9 cellular contexts compared by ENCODE assay signal in the genomic region with DNA sequence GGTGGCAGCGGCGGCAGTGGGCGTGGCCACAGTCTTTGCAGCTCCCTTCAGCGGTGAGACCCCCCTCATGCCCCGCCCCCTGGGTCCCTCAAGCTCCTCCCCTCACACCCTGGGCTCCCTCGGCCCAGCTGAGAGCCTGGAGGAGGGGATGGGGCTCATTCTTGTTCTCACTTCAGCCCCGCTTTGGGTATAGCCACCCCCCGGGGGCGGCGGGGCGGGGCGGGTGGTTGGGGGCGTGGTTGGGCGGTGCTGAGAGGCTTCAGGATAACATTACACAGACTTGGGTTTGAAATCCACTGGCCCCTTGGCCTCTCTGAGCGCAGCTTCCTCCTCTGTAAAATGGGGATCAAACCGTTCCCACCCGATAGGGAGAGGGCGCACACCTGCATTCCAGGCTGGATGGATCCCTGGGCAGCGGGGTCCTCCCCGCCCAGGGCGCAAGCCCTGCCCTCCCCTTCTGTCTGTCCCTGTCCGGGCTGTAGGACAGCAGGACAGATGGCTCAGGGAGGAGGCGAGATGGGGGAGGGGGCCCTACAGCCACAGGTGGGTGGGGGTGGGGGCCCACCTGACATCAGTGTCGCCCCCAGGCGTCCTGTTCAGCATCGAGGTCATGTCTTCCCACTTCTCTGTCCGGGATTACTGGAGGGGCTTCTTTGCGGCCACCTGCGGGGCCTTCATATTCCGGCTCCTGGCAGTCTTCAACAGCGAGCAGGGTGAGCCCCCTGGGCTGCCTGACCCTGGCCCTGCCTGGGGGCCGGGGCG. TPM values are rescaled to one million over a fixed set of nuclear protein-coding genes. Genes with fewer than 3 reads are reported as not detected.
DNase-seq lines count a peak whose midpoint lies in the region; ATAC-seq and TF ChIP-seq lines count a peak whose summit lies in the region.
"Had no signal": no experiment of that assay in that cellular context is flagged by ENCODE, and none has a peak within 500 bp of the region (broad histone marks: within the 10 kb centered on the region; RNA-seq: fewer than 3 reads in every experiment).

No MANE protein-coding gene starts in this region.

- ATAC-seq in CD8-positive, alpha-beta T cell = peak; percentile 75
- ATAC-seq in GM21423 (IDR thresholded peaks at IDR 0.05; ENCODE audit: unreplicated experiment) = no peak

- POLR2A ChIA-PET in CD8-positive, alpha-beta T cell (lab: Charles Lee) = no interaction called here

- H3K4me1 ChIP-seq in CD8-positive, alpha-beta T cell (ENCODE audit: insufficient read depth, low read length) = peaks cover 6% of the 10 kb centered on the region
- H3K4me1 ChIP-seq in trophoblast cell (ENCODE audit: control insufficient read depth in 1 of 2, insufficient read depth in 2 of 2, low read length in 2 of 2) = peaks cover 2 to 5% of the 10 kb centered on the region in 2 experiments
- H3K4me1 ChIP-seq in colonic mucosa = no peaks in the 10 kb centered on the region

- no peaks in the 10 kb centered on the region for H3K27me3 ChIP-seq in CD8-positive, alpha-beta T cell (ENCODE audit: insufficient read depth, low read length)
- H3K27me3 ChIP-seq in trophoblast cell (ENCODE audit: insufficient read depth, low read length) (no peaks in the 10 kb centered on the region), colonic mucosa (no peaks in the 10 kb centered on the region)

- no peaks in the 10 kb centered on the region for H3K9me3 ChIP-seq in CD8-positive, alpha-beta T cell (ENCODE audit: low read length)
- H3K9me3 ChIP-seq in trophoblast cell (ENCODE audit: insufficient read depth, low read depth, low read length) (peaks cover 2% of the 10 kb centered on the region), colonic mucosa (no peaks in the 10 kb centered on the region)

- H2BK5ac ChIP-seq in trophoblast cell (ENCODE audit: low read depth, low read length, poor library complexity) = no peak overlapping the region

- H3K36me3 ChIP-seq in CD8-positive, alpha-beta T cell (ENCODE audit: insufficient read depth, low read length) = no peaks in the 10 kb centered on the region
- no peaks in the 10 kb centered on the region for H3K36me3 ChIP-seq in trophoblast cell (ENCODE audit: control insufficient read depth in 1 of 2, insufficient read depth in 2 of 2, low read length in 2 of 2)
- H3K36me3 ChIP-seq in colonic mucosa = no peaks in the 10 kb centered on the region

- H3K23ac ChIP-seq in trophoblast cell (ENCODE audit: low read length) = no peak overlapping the region

- no peak overlapping the region for H4K91ac ChIP-seq in trophoblast cell (ENCODE audit: low read depth, low read length)

- H4K8ac ChIP-seq in trophoblast cell (ENCODE audit: low read depth, low read length) = no peak overlapping the region

- H3K4me1 Mint-ChIP-seq in CD8-positive, alpha-beta T cell (ENCODE audit: low read depth) = peaks cover 2% of the 10 kb centered on the region
- no peaks in the 10 kb centered on the region for H3K4me1 Mint-ChIP-seq in type B pancreatic cell (ENCODE audit: unreplicated experiment)

- H2BK12ac ChIP-seq in trophoblast cell (ENCODE audit: low read length) = no peak overlapping the region

- peak overlapping the region; percentile 39 for H3K4me3 Mint-ChIP-seq in CD8-positive, alpha-beta T cell
- H3K4me3 Mint-ChIP-seq in type B pancreatic cell = no peak overlapping the region

- H2BK120ac ChIP-seq in trophoblast cell (ENCODE audit: insufficient read depth, low read length, poor library complexity) = no peak overlapping the region

- peak overlapping the region; percentile 64 for H3K4me2 ChIP-seq in trophoblast cell (ENCODE audit: low read length)

- no peaks in the 10 kb centered on the region for H3K79me1 ChIP-seq in trophoblast cell (ENCODE audit: low read length)

- peaks cover 23% of the 10 kb centered on the region for H3K27me3 Mint-ChIP-seq in CD8-positive, alpha-beta T cell (ENCODE audit: low read depth)
- H3K27me3 Mint-ChIP-seq in type B pancreatic cell = peaks cover 5% of the 10 kb centered on the region

- H3K14ac ChIP-seq in trophoblast cell (ENCODE audit: low read length) = no peak overlapping the region

- H3K4me3 ChIP-seq in CD8-positive, alpha-beta T cell (ENCODE audit: low read depth, low read length) = no peak overlapping the region
- no peak overlapping the region for H3K4me3 ChIP-seq in trophoblast cell (ENCODE audit: low read depth, low read length)
- H3K4me3 ChIP-seq in colonic mucosa = no peak overlapping the region

- no peaks in the 10 kb centered on the region for H3K9me3 Mint-ChIP-seq in CD8-positive, alpha-beta T cell
- H3K9me3 Mint-ChIP-seq in type B pancreatic cell = no peaks in the 10 kb centered on the region

- no peak overlapping the region for H3K27ac ChIP-seq in CD8-positive, alpha-beta T cell (ENCODE audit: low read depth, low read length)
- no peak overlapping the region for H3K27ac ChIP-seq in trophoblast cell (ENCODE audit: low read depth, low read length)
- H3K27ac ChIP-seq in colonic mucosa = no peak overlapping the region

- WGBS in trophoblast cell (ENCODE audit: extremely low coverage, insufficient coverage, insufficient read length) = no CpG with 5 or more reads among the region's 33 CpGs

- no peaks in the 10 kb centered on the region for H3K79me2 ChIP-seq in trophoblast cell (ENCODE audit: control insufficient read depth, insufficient read depth, low read length, poor library complexity)

- peak in 5 of 7 experiments; percentile 4 to 45 (median 26) for DNase-seq in CD8-positive, alpha-beta T cell
- DNase-seq in OCI-M1 (lab: John Stamatoyannopoulos, UW) (peak; percentile 51), trophoblast cell (no peak), epidermal melanocyte (ENCODE audit: insufficient read length, low spot score) (no peak), type B pancreatic cell (ENCODE audit: extremely low spot score, unreplicated experiment) (no peak), colonic mucosa (no peak)
- peak; percentile 44 for DNase-seq in effector CD8-positive, alpha-beta T cell (lab: John Stamatoyannopoulos, UW)
- DNase-seq: SHP77 treated with DMSO at 0.1 percent for 48 hours had no signal

- no peak overlapping the region for H2AFZ ChIP-seq in trophoblast cell (ENCODE audit: insufficient read depth, low read length, poor library complexity)

- CTCF ChIA-PET in CD8-positive, alpha-beta T cell (lab: Charles Lee) = no interaction called here

- no peak for TF ChIP-seq CTCF in CD8-positive, alpha-beta T cell (IDR thresholded peaks at IDR 0.05)
- TF ChIP-seq CTCF in type B pancreatic cell (conservative IDR thresholded peaks at IDR 0.05) = no peak
- TF ChIP-seq CTCF in colonic mucosa (IDR thresholded peaks at IDR 0.05) = no peak

- no peak overlapping the region for H3K4ac ChIP-seq in trophoblast cell (ENCODE audit: low read depth, low read length)

- H2AK5ac ChIP-seq in trophoblast cell (ENCODE audit: low read length) = no peak overlapping the region

- H3K27ac Mint-ChIP-seq in CD8-positive, alpha-beta T cell = no peak overlapping the region
- H3K27ac Mint-ChIP-seq in type B pancreatic cell = no peak overlapping the region

- H3K36me3 Mint-ChIP-seq in CD8-positive, alpha-beta T cell = no peaks in the 10 kb centered on the region
- H3K36me3 Mint-ChIP-seq in type B pancreatic cell = no peaks in the 10 kb centered on the region

- H3K9ac ChIP-seq in trophoblast cell (ENCODE audit: low read length) (peak overlapping the region; percentile 63), colonic mucosa (ENCODE audit: low read depth in 2 of 2, low read length in 2 of 2) (no peak overlapping the region)

- intact Hi-C loops in CD8-positive, alpha-beta T cell (cut with DNase I, micrococcal nuclease) = no loop called here
- intact Hi-C loops in colonic mucosa (cut with DNase I) = no loop called here

- H3K18ac ChIP-seq in trophoblast cell (ENCODE audit: low read length) = no peak overlapping the region

- H4K12ac ChIP-seq in trophoblast cell (ENCODE audit: low read depth, low read length) = no peak overlapping the region

RNA-seq across cellular contexts. Expression of a gene that starts 5.1 kb away (rescaled TPM):
- total RNA-seq in CD8-positive, alpha-beta T cell = not detected
- polyA plus RNA-seq in trophoblast cell (2013) = 0.12 and 0.19 TPM in 2 replicates
- total RNA-seq in type B pancreatic cell (ENCODE audit: low replicate concordance) (0.38 and 1.6 TPM in 2 replicates), colonic mucosa (under 1 TPM in 1 of 2 donors, not detected in 1; 0.42 TPM)

RNA-seq across cellular contexts. Expression of a gene that starts 9.1 kb away (rescaled TPM):
- total RNA-seq in CD8-positive, alpha-beta T cell = not detected
- 3.0 and 3.8 TPM in 2 replicates for polyA plus RNA-seq in trophoblast cell (2013)
- 0.48 and 0.64 TPM in 2 replicates for total RNA-seq in type B pancreatic cell (ENCODE audit: low replicate concordance)
- 10 to 100 TPM in 1 of 2 donors, 1 to 10 TPM in 1; 1.1 to 12.7 TPM for total RNA-seq in colonic mucosa

RNA-seq across cellular contexts. Expression of a gene that starts 16.7 kb away (rescaled TPM):
- not detected for total RNA-seq in CD8-positive, alpha-beta T cell
- polyA plus RNA-seq in trophoblast cell (2013) = 0.17 and 0.18 TPM in 2 replicates
- total RNA-seq in type B pancreatic cell (ENCODE audit: low replicate concordance) (0.95 and 1.6 TPM in 2 replicates), colonic mucosa (under 1 TPM in 1 of 2 donors, not detected in 1; 0.12 TPM)

RNA-seq across cellular contexts. Expression of a gene that starts 22.9 kb away (rescaled TPM):
- not detected for total RNA-seq in CD8-positive, alpha-beta T cell
- polyA plus RNA-seq in trophoblast cell (2013) = not detected in 2 replicates
- total RNA-seq in type B pancreatic cell (ENCODE audit: low replicate concordance) (not detected in 2 replicates), colonic mucosa (not detected)

RNA-seq across cellular contexts. Expression of a gene that starts 46.5 kb away (rescaled TPM):
- not detected for total RNA-seq in CD8-positive, alpha-beta T cell
- polyA plus RNA-seq in trophoblast cell (2013) = 0.04 TPM in 2 replicates
- total RNA-seq in type B pancreatic cell (ENCODE audit: low replicate concordance) (1.4 and 3.1 TPM in 2 replicates), colonic mucosa (under 1 TPM in 1 of 2 donors, not detected in 1; 0.21 TPM)

Comparison
In these comparisons a context has a peak if more than half of its experiments do, and no peak if none do; other contexts are left out.
1. DNase-seq: peak in CD8-positive, alpha-beta T cell (5 of 7), OCI-M1 (single experiment) and effector CD8-positive, alpha-beta T cell (single experiment); none in trophoblast cell (0 of 2), epidermal melanocyte (single experiment), type B pancreatic cell (single experiment) and colonic mucosa (single experiment).